In the genomic region with DNA sequence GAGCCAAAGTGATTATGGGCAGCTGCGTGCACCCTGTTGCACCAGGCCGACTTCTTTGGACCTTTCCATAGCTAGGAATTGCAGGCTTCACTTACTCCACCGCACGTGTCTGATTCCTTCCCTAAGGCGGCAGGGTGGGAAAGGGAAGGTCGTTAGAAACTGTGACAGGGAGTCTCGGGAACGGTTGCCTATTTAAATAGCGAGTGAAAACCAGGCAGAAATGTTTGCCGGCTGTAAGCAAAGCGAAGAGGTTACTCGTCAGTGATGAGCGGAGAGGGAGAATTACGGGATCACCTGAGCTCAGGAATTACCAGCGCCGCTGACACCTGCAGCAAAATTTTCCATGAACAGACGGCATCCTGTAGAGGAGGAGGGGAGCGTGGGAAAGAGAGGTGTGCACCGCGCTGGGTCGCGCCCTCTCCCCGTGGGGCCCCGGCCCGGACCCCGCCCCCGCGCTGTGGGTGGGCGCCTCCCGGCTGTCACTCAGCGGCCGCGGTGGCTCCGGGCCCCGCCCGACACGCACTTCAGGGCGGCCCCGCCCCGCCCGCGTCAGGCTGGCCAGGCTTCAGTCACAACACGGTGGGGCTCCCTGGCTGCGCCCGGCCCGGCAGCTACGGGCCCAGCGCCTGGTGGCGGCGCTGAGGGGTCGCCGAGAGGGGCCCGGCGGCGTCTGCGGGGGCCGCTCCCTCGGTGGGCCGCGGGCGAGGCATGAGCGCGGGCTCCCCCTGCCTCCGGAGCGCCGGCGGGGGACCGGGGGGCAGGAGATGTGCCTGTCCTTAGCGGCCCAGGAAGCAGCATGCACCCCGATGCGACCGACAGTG, we compare ENCODE assay signal across 1 cellular context.
A peak's percentile ranks its signal among the peaks of the same experiment; 100 is the strongest.
TF ChIP-seq lines count a peak whose summit lies in the region.

A gene (plus strand): TSS at position 568 of the 821 bp plus-strand sequence. CDS start 229 bp downstream, at position 797.

TF ChIP-seq in HepG2, 621 proteins besides CTCF, POLR2A, EP300 and RAD21 (continued from another document and continues in another):
- TF ChIP-seq, protein P1, sequence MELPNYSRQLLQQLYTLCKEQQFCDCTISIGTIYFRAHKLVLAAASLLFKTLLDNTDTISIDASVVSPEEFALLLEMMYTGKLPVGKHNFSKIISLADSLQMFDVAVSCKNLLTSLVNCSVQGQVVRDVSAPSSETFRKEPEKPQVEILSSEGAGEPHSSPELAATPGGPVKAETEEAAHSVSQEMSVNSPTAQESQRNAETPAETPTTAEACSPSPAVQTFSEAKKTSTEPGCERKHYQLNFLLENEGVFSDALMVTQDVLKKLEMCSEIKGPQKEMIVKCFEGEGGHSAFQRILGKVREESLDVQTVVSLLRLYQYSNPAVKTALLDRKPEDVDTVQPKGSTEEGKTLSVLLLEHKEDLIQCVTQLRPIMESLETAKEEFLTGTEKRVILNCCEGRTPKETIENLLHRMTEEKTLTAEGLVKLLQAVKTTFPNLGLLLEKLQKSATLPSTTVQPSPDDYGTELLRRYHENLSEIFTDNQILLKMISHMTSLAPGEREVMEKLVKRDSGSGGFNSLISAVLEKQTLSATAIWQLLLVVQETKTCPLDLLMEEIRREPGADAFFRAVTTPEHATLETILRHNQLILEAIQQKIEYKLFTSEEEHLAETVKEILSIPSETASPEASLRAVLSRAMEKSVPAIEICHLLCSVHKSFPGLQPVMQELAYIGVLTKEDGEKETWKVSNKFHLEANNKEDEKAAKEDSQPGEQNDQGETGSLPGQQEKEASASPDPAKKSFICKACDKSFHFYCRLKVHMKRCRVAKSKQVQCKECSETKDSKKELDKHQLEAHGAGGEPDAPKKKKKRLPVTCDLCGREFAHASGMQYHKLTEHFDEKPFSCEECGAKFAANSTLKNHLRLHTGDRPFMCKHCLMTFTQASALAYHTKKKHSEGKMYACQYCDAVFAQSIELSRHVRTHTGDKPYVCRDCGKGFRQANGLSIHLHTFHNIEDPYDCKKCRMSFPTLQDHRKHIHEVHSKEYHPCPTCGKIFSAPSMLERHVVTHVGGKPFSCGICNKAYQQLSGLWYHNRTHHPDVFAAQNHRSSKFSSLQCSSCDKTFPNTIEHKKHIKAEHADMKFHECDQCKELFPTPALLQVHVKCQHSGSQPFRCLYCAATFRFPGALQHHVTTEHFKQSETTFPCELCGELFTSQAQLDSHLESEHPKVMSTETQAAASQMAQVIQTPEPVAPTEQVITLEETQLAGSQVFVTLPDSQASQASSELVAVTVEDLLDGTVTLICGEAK (IDR thresholded peaks at IDR 0.05) = no peak
- TF ChIP-seq, protein P1 (CRISPR knock-in tag; IDR thresholded peaks at IDR 0.05) = no peak; the same call in 1 of the 2 replicates
- TF ChIP-seq HES4 (CRISPR knock-in tag; IDR thresholded peaks at IDR 0.05; ENCODE audit: borderline replicate concordance) = peak; percentile 78; the same call in 1 of the 2 replicates
- 0 out of 2 replicates have a peak, but pooled peaks have one; percentile 25 for TF ChIP-seq ZNF441 (CRISPR knock-in tag; IDR thresholded peaks at IDR 0.05; ENCODE audit: borderline replicate concordance)
- TF ChIP-seq PPARG (CRISPR knock-in tag; conservative IDR thresholded peaks at IDR 0.05) = no peak
- TF ChIP-seq MEF2D (CRISPR knock-in tag; IDR thresholded peaks at IDR 0.05) = 0 out of 2 replicates have a peak, but pooled peaks have one; percentile 48
- 0 out of 2 replicates have a peak, but pooled peaks have one; percentile 11 for TF ChIP-seq ZNF772 (CRISPR knock-in tag; IDR thresholded peaks at IDR 0.05)
- no peak for TF ChIP-seq ZNF3 (CRISPR knock-in tag; IDR thresholded peaks at IDR 0.05)
- no peak for TF ChIP-seq U2AF2 (IDR thresholded peaks at IDR 0.05; ENCODE audit: low read depth, low read length)
- TF ChIP-seq ARNT2 (CRISPR knock-in tag; IDR thresholded peaks at IDR 0.05; ENCODE audit: low read depth) = peak; percentile 52; the same call in 1 of the 2 replicates
- peak; percentile 56; the same call in 1 of the 2 replicates for TF ChIP-seq MED1 (CRISPR knock-in tag; IDR thresholded peaks at IDR 0.05)
- 0 out of 2 replicates have a peak, but pooled peaks have one; percentile 20 for TF ChIP-seq ZNF564 (CRISPR knock-in tag; IDR thresholded peaks at IDR 0.05)
- TF ChIP-seq STAG1 (CRISPR knock-in tag; IDR thresholded peaks at IDR 0.05) = peak; percentile 25; the same call in 1 of the 2 replicates
- TF ChIP-seq ZNF501 (CRISPR knock-in tag; IDR thresholded peaks at IDR 0.05) = 0 out of 2 replicates have a peak, but pooled peaks have one; percentile 22
- TF ChIP-seq, protein P2, sequence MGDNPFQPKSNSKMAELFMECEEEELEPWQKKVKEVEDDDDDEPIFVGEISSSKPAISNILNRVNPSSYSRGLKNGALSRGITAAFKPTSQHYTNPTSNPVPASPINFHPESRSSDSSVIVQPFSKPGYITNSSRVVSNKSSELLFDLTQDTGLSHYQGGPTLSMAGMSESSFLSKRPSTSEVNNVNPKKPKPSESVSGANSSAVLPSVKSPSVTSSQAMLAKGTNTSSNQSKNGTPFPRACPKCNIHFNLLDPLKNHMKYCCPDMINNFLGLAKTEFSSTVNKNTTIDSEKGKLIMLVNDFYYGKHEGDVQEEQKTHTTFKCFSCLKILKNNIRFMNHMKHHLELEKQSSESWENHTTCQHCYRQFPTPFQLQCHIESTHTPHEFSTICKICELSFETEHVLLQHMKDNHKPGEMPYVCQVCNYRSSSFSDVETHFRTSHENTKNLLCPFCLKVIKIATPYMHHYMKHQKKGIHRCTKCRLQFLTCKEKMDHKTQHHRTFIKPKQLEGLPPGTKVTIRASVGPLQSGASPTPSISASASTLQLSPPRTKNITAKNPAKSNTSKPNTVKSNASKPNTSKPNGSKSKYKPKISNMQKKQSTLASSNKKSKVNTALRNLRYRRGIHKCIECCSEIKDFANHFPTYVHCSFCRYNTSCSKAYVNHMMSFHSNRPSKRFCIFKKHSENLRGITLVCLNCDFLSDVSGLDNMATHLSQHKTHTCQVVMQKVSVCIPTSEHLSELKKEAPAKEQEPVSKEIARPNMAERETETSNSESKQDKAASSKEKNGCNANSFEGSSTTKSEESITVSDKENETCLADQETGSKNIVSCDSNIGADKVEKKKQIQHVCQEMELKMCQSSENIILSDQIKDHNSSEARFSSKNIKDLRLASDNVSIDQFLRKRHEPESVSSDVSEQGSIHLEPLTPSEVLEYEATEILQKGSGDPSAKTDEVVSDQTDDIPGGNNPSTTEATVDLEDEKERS (CRISPR knock-in tag; IDR thresholded peaks at IDR 0.05) = 0 out of 2 replicates have a peak, but pooled peaks have one; percentile 24
- no peak for TF ChIP-seq ZNF550 (CRISPR knock-in tag; IDR thresholded peaks at IDR 0.05; ENCODE audit: borderline replicate concordance)
- TF ChIP-seq MYC (CRISPR knock-in tag; IDR thresholded peaks at IDR 0.05; ENCODE audit: borderline replicate concordance) = 0 out of 2 replicates have a peak, but pooled peaks have one; percentile 28
- TF ChIP-seq ZNF746 (CRISPR knock-in tag; IDR thresholded peaks at IDR 0.05) = peak; percentile 64; the same call in 1 of the 2 replicates
- no peak for TF ChIP-seq ZNF138 (CRISPR knock-in tag; IDR thresholded peaks at IDR 0.05; ENCODE audit: low read depth)
- TF ChIP-seq SAP130 (CRISPR knock-in tag; IDR thresholded peaks at IDR 0.05; ENCODE audit: low read depth) = peak; percentile 91
- 0 out of 2 replicates have a peak, but pooled peaks have one; percentile 15 for TF ChIP-seq TARDBP (CRISPR knock-in tag; IDR thresholded peaks at IDR 0.05)
- TF ChIP-seq, protein P3, sequence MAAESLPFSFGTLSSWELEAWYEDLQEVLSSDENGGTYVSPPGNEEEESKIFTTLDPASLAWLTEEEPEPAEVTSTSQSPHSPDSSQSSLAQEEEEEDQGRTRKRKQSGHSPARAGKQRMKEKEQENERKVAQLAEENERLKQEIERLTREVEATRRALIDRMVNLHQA (CRISPR knock-in tag; IDR thresholded peaks at IDR 0.05) = no peak
- no peak for TF ChIP-seq ZSCAN22 (CRISPR knock-in tag; IDR thresholded peaks at IDR 0.05)
- TF ChIP-seq SPEN (CRISPR knock-in tag; IDR thresholded peaks at IDR 0.05; ENCODE audit: low read depth) = peak; percentile 78
- TF ChIP-seq DNMT3B (CRISPR knock-in tag; conservative IDR thresholded peaks at IDR 0.05) = 0 out of 2 replicates have a peak, but pooled peaks have one; percentile 21
- 0 out of 2 replicates have a peak, but pooled peaks have one; percentile 25 for TF ChIP-seq ZMYM3 (CRISPR knock-in tag; IDR thresholded peaks at IDR 0.05)
- no peak for TF ChIP-seq AGO2 (optimal IDR thresholded peaks at IDR 0.05; ENCODE audit: low read depth, low read length)
- no peak for TF ChIP-seq ZNF839 (CRISPR knock-in tag; IDR thresholded peaks at IDR 0.05; ENCODE audit: borderline replicate concordance)
- TF ChIP-seq, protein P4, sequence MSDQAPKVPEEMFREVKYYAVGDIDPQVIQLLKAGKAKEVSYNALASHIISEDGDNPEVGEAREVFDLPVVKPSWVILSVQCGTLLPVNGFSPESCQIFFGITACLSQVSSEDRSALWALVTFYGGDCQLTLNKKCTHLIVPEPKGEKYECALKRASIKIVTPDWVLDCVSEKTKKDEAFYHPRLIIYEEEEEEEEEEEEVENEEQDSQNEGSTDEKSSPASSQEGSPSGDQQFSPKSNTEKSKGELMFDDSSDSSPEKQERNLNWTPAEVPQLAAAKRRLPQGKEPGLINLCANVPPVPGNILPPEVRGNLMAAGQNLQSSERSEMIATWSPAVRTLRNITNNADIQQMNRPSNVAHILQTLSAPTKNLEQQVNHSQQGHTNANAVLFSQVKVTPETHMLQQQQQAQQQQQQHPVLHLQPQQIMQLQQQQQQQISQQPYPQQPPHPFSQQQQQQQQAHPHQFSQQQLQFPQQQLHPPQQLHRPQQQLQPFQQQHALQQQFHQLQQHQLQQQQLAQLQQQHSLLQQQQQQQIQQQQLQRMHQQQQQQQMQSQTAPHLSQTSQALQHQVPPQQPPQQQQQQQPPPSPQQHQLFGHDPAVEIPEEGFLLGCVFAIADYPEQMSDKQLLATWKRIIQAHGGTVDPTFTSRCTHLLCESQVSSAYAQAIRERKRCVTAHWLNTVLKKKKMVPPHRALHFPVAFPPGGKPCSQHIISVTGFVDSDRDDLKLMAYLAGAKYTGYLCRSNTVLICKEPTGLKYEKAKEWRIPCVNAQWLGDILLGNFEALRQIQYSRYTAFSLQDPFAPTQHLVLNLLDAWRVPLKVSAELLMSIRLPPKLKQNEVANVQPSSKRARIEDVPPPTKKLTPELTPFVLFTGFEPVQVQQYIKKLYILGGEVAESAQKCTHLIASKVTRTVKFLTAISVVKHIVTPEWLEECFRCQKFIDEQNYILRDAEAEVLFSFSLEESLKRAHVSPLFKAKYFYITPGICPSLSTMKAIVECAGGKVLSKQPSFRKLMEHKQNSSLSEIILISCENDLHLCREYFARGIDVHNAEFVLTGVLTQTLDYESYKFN (CRISPR knock-in tag; conservative IDR thresholded peaks at IDR 0.05) = 0 out of 2 replicates have a peak, but pooled peaks have one; percentile 28
- no peak for TF ChIP-seq ZNF737 (CRISPR knock-in tag; IDR thresholded peaks at IDR 0.05; ENCODE audit: borderline replicate concordance)
- TF ChIP-seq GZF1 (CRISPR knock-in tag; IDR thresholded peaks at IDR 0.05) = peak; percentile 67; the same call in 1 of the 2 replicates
- TF ChIP-seq ZFY (CRISPR knock-in tag; IDR thresholded peaks at IDR 0.05) = peak; percentile 73
- no peak for TF ChIP-seq ZBTB20 (CRISPR knock-in tag; IDR thresholded peaks at IDR 0.05; ENCODE audit: borderline replicate concordance, low read depth)
- TF ChIP-seq, protein P5, sequence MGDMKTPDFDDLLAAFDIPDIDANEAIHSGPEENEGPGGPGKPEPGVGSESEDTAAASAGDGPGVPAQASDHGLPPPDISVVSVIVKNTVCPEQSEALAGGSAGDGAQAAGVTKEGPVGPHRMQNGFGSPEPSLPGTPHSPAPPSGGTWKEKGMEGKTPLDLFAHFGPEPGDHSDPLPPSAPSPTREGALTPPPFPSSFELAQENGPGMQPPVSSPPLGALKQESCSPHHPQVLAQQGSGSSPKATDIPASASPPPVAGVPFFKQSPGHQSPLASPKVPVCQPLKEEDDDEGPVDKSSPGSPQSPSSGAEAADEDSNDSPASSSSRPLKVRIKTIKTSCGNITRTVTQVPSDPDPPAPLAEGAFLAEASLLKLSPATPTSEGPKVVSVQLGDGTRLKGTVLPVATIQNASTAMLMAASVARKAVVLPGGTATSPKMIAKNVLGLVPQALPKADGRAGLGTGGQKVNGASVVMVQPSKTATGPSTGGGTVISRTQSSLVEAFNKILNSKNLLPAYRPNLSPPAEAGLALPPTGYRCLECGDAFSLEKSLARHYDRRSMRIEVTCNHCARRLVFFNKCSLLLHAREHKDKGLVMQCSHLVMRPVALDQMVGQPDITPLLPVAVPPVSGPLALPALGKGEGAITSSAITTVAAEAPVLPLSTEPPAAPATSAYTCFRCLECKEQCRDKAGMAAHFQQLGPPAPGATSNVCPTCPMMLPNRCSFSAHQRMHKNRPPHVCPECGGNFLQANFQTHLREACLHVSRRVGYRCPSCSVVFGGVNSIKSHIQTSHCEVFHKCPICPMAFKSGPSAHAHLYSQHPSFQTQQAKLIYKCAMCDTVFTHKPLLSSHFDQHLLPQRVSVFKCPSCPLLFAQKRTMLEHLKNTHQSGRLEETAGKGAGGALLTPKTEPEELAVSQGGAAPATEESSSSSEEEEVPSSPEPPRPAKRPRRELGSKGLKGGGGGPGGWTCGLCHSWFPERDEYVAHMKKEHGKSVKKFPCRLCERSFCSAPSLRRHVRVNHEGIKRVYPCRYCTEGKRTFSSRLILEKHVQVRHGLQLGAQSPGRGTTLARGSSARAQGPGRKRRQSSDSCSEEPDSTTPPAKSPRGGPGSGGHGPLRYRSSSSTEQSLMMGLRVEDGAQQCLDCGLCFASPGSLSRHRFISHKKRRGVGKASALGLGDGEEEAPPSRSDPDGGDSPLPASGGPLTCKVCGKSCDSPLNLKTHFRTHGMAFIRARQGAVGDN (CRISPR knock-in tag; IDR thresholded peaks at IDR 0.05) = peak; percentile 61; the same call in 1 of the 2 replicates
- TF ChIP-seq ZNF251 (CRISPR knock-in tag; IDR thresholded peaks at IDR 0.05) = no peak
